8 cellular contexts compared by ENCODE assay signal in genomic region chr10:24642921-24643678, GRCh38.
DNase-seq lines count a peak whose midpoint lies in the region; ATAC-seq and TF ChIP-seq lines count a peak whose summit lies in the region.

No MANE protein-coding gene starts in this region.

- H3K36me3 ChIP-seq in lower lobe of right lung (no peaks in the 10 kb centered on the region), vagina (no peaks in the 10 kb centered on the region)

- TF ChIP-seq CTCF in coronary artery (IDR thresholded peaks at IDR 0.05) (peak; percentile 65), lower lobe of right lung (IDR thresholded peaks at IDR 0.05) (peak; percentile 76), vagina (IDR thresholded peaks at IDR 0.05) (peak; percentile 66 to 76 (median 69))

- no peaks in the 10 kb centered on the region for H3K9me3 ChIP-seq in lower lobe of right lung
- no peaks in the 10 kb centered on the region for H3K9me3 ChIP-seq in vagina

- H3K4me1 ChIP-seq in lower lobe of right lung (peaks cover 17% of the 10 kb centered on the region), vagina (no peaks in the 10 kb centered on the region)

- peak; percentile 7 for DNase-seq in stimulated activated CD4-positive, alpha-beta T cell treated with anti-CD3 and anti-CD28 coated beads, Interleukin-15, amount 100 ng/mL, for 24 hours
- no peak for DNase-seq in stimulated activated CD4-positive, alpha-beta T cell treated with anti-CD3 and anti-CD28 coated beads, Interleukin-1b, Interleukin-23, amount 100 ng/mL, for 48 hours
- DNase-seq in H4 (ENCODE audit: low spot score) (peak; percentile 47), KBM-7 (peak; percentile 67), OCI-M1 (lab: John Stamatoyannopoulos, UW) (peak; percentile 73), coronary artery (ENCODE audit: low spot score) (no peak), lower lobe of right lung (no peak), vagina (ENCODE audit: extremely low spot score in 2 of 2) (no peak)

- in situ Hi-C loops in KBM-7 (cut with MboI; ENCODE audit: low pct_unique_long_range_greater_than_20kb, low sequenced_read_pairs) = no loop called here

- H3K27ac ChIP-seq in coronary artery (no peak overlapping the region), lower lobe of right lung (no peak overlapping the region), vagina (no peak overlapping the region)

- H3K27me3 ChIP-seq in lower lobe of right lung (ENCODE audit: low read depth) (no peaks in the 10 kb centered on the region), vagina (no peaks in the 10 kb centered on the region)

- ATAC-seq in lower lobe of right lung = peak; percentile 91 to 96

- intact Hi-C loops in lower lobe of right lung (cut with DNase I) = no loop called here
- intact Hi-C loops in vagina (cut with DNase I) = loop anchor here (10.0 kb wide), 1 partner anchor 442 kb away; no protein-coding TSS in a partner anchor

- H3K4me3 ChIP-seq in coronary artery = no peak overlapping the region
- H3K4me3 ChIP-seq in lower lobe of right lung = no peak overlapping the region
- H3K4me3 ChIP-seq in vagina = no peak overlapping the region

- no peak for TF ChIP-seq POLR2A in vagina (IDR thresholded peaks at IDR 0.05)

Comparison
In these comparisons a context has a peak if more than half of its experiments do, and no peak if none do; other contexts are left out.
1. DNase-seq: peak in stimulated activated CD4-positive, alpha-beta T cell treated with anti-CD3 and anti-CD28 coated beads, Interleukin-15, amount 100 ng/mL, for 24 hours (single experiment), H4 (single experiment), KBM-7 (single experiment) and OCI-M1 (single experiment); none in stimulated activated CD4-positive, alpha-beta T cell treated with anti-CD3 and anti-CD28 coated beads, Interleukin-1b, Interleukin-23, amount 100 ng/mL, for 48 hours (single experiment), coronary artery (single experiment), lower lobe of right lung (single experiment) and vagina (0 of 2).
2. Peak in every context shown above with its lines, with median percentiles within 50 percentile points of each other: CTCF ChIP-seq.